In the genomic region with DNA sequence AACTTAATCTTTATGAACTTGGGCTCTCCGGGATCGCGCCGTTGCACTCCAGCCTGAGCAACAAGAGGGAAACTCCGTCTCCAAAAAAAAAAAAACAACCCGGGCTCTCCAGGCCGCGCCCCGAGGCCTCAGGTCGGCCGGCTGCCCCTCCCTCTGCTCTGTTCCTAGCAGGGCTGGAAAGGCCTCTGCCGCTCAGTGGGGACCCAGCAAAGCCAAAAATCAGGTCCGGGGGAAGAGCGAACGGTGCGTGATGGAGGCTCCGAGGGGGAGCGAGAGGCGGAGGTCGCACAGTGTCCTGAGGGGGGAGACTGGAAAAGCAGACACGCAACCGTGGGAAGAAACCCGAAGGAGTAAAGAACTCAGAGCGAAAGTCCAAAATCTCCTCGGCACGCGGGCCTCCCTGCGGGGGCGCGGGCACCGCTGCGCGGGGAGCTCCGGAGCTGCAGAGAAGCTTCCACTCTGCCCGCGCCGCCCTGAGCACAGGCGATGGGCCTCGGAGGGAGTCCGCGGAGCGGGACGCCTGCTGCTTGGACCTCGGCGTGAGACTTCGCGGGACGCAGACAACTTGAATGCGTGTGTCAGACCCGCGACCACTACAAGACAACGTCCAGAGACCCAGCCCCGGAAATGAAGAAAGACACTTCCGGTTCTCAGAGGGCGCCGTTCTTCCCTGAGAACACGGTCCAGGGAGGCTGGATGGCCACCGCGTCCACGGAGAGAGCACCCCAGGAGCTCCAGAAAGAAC, we compare ENCODE assay signal across 8 cellular contexts.
DNase-seq lines count a peak whose midpoint lies in the region; ATAC-seq and TF ChIP-seq lines count a peak whose summit lies in the region.

No MANE protein-coding gene starts in this region.

- peak overlapping the region; percentile 60 for H3K4me3 Mint-ChIP-seq in CD4-positive, alpha-beta T cell
- peak overlapping the region; percentile 83 for H3K4me3 Mint-ChIP-seq in nephron progenitor cell
- H3K4me3 Mint-ChIP-seq in Caco-2 (ENCODE audit: unreplicated experiment), result no peak overlapping the region

- no TSS peak for BruUV-seq in Caco-2 (replicated peaks; lab: Mats Ljungman, UMichigan)

- H3K4me3 ChIP-seq in epithelial cell of proximal tubule (ENCODE audit: low read depth, low read length), result peak overlapping the region; percentile 58
- no peak overlapping the region for H3K4me3 ChIP-seq in Caco-2 (ENCODE audit: low read depth, low read length)

- no peak overlapping the region for H3K27ac ChIP-seq in CD4-positive, alpha-beta T cell (ENCODE audit: low read depth, low read length)

- peaks cover 2% of the 10 kb centered on the region for H3K9me3 Mint-ChIP-seq in CD4-positive, alpha-beta T cell
- H3K9me3 Mint-ChIP-seq in nephron progenitor cell, result no peaks in the 10 kb centered on the region
- no peaks in the 10 kb centered on the region for H3K9me3 Mint-ChIP-seq in Caco-2 (ENCODE audit: unreplicated experiment)

- no peaks in the 10 kb centered on the region for H3K36me3 ChIP-seq in Caco-2 (ENCODE audit: control insufficient read depth, insufficient read depth, low read length)

- DNase-seq in CD4-positive, alpha-beta T cell, result no peak
- DNase-seq in RPMI7951 (ENCODE audit: low read depth) (peak; percentile 9), epithelial cell of proximal tubule (ENCODE audit: low read depth) (no peak), nephron progenitor cell (peak; percentile 29), Caco-2 (no peak)

- no peak for ATAC-seq in CD4-positive, alpha-beta T cell (ENCODE audit: poor library complexity)
- ATAC-seq in HG02840 (IDR thresholded peaks at IDR 0.05; ENCODE audit: low FRiP score, unreplicated experiment), result no peak
- no peak for ATAC-seq in GM18870 (IDR thresholded peaks at IDR 0.05; ENCODE audit: unreplicated experiment)
- no peak for ATAC-seq in GM18505 (IDR thresholded peaks at IDR 0.05; ENCODE audit: unreplicated experiment)

- peaks cover 33% of the 10 kb centered on the region for H3K27me3 Mint-ChIP-seq in CD4-positive, alpha-beta T cell
- H3K27me3 Mint-ChIP-seq in nephron progenitor cell (ENCODE audit: low read depth, poor library complexity), result peaks cover 25% of the 10 kb centered on the region
- H3K27me3 Mint-ChIP-seq in Caco-2 (ENCODE audit: insufficient read depth, unreplicated experiment), result no peaks in the 10 kb centered on the region

- H3K36me3 Mint-ChIP-seq in CD4-positive, alpha-beta T cell (ENCODE audit: low read depth), result no peaks in the 10 kb centered on the region
- H3K36me3 Mint-ChIP-seq in nephron progenitor cell (ENCODE audit: low read depth) (no peaks in the 10 kb centered on the region), Caco-2 (ENCODE audit: insufficient read depth, unreplicated experiment) (no peaks in the 10 kb centered on the region)

- H3K4me1 ChIP-seq in Caco-2, result no peaks in the 10 kb centered on the region

- no peak for TF ChIP-seq CTCF in CD4-positive, alpha-beta T cell (IDR thresholded peaks at IDR 0.05)
- TF ChIP-seq CTCF in epithelial cell of proximal tubule (conservative IDR thresholded peaks at IDR 0.05; ENCODE audit: low read depth, low read length) (no peak), nephron progenitor cell (IDR thresholded peaks at IDR 0.05) (no peak), Caco-2 (IDR thresholded peaks at IDR 0.05; ENCODE audit: insufficient read depth in 1 of 2, low read depth in 1 of 2, low read length in 1 of 2, severe bottlenecking in 1 of 2, unreplicated experiment in 1 of 2) (no peak)

- intact Hi-C loops in CD4-positive, alpha-beta T cell (cut with DNase I, micrococcal nuclease), result no loop called here
- intact Hi-C loops in Caco-2 (cut with micrococcal nuclease; ENCODE audit: unreplicated experiment), result no loop called here

- H3K9me3 ChIP-seq in CD4-positive, alpha-beta T cell (ENCODE audit: control insufficient read depth, low read length), result no peaks in the 10 kb centered on the region
- no peaks in the 10 kb centered on the region for H3K9me3 ChIP-seq in Caco-2

- CTCF ChIA-PET in CD4-positive, alpha-beta T cell (lab: Charles Lee), result no interaction called here
- CTCF ChIA-PET in Caco-2 (lab: Charles Lee), result no interaction called here

- no peaks in the 10 kb centered on the region for H3K4me1 Mint-ChIP-seq in CD4-positive, alpha-beta T cell (ENCODE audit: low read depth)
- H3K4me1 Mint-ChIP-seq in nephron progenitor cell (peaks cover 4% of the 10 kb centered on the region), Caco-2 (ENCODE audit: low read depth, unreplicated experiment) (peaks cover 6% of the 10 kb centered on the region)

- no peak for TF ChIP-seq POLR2A in GM18505 (IDR thresholded peaks at IDR 0.05; ENCODE audit: borderline replicate concordance, extremely low read depth, insufficient read depth, insufficient read length)

- H3K27me3 ChIP-seq in CD4-positive, alpha-beta T cell (ENCODE audit: control insufficient read depth, insufficient read depth, low read length), result peaks cover 13% of the 10 kb centered on the region
- H3K27me3 ChIP-seq in Caco-2 (replicated peaks; ENCODE audit: control insufficient read depth, insufficient read depth, low read length), result no peaks in the 10 kb centered on the region

- H3K27ac Mint-ChIP-seq in CD4-positive, alpha-beta T cell, result no peak overlapping the region
- H3K27ac Mint-ChIP-seq in nephron progenitor cell (no peak overlapping the region), Caco-2 (ENCODE audit: unreplicated experiment) (no peak overlapping the region)

- POLR2A ChIA-PET in CD4-positive, alpha-beta T cell (lab: Charles Lee), result no interaction called here
- POLR2A ChIA-PET in Caco-2 (lab: Charles Lee), result no interaction called here

Comparison
In these comparisons a context has a peak if more than half of its experiments do, and no peak if none do; other contexts are left out.
1. DNase-seq: peak in RPMI7951 (single experiment) and nephron progenitor cell (single experiment); none in CD4-positive, alpha-beta T cell (0 of 10), epithelial cell of proximal tubule (single experiment) and Caco-2 (0 of 2).